9 cellular contexts compared by ENCODE assay signal in genomic region chr1:14113841-14114567, GRCh38.
DNase-seq lines count a peak whose midpoint lies in the region; ATAC-seq and TF ChIP-seq lines count a peak whose summit lies in the region.
"Had no signal": no experiment of that assay in that cellular context is flagged by ENCODE, and none has a peak within 500 bp of the region (broad histone marks: within the 10 kb centered on the region; RNA-seq: fewer than 3 reads in every experiment).

No MANE protein-coding gene starts in this region.

- no peak overlapping the region for H3K4me3 Mint-ChIP-seq in activated T-helper 17 cell treated with anti-CD3 and anti-CD28 coated beads, Interleukin-2, amount 50 U/mL, for 72 hours

- H3K27me3 Mint-ChIP-seq in activated T-helper 17 cell treated with anti-CD3 and anti-CD28 coated beads, Interleukin-2, amount 50 U/mL, for 72 hours: peaks cover 23% of the 10 kb centered on the region

- H3K9me2 ChIP-seq in GM23248 (ENCODE audit: insufficient read depth): no peaks in the 10 kb centered on the region

- TF ChIP-seq POLR2A in body of pancreas (IDR thresholded peaks at IDR 0.05) (no peak), suprapubic skin (IDR thresholded peaks at IDR 0.05) (no peak)

- TF ChIP-seq CTCF in body of pancreas (IDR thresholded peaks at IDR 0.05): peak in 6 of 7 experiments; percentile 33 to 60 (median 44)
- peak; percentile 57 for TF ChIP-seq CTCF in kidney epithelial cell (IDR thresholded peaks at IDR 0.05; ENCODE audit: insufficient read depth, low read length, poor library complexity, severe bottlenecking)
- TF ChIP-seq CTCF in upper lobe of right lung (IDR thresholded peaks at IDR 0.05): peak; percentile 63
- peak in 1 of 2 donors; percentile 48 for TF ChIP-seq CTCF in suprapubic skin (IDR thresholded peaks at IDR 0.05)

- H3K4me3 ChIP-seq in GM23248 (no peak overlapping the region), body of pancreas (no peak overlapping the region), kidney epithelial cell (ENCODE audit: low read depth, low read length) (no peak overlapping the region), upper lobe of right lung (no peak overlapping the region), suprapubic skin (no peak overlapping the region)

- intact Hi-C loops in body of pancreas (cut with DNase I): no loop called here
- intact Hi-C loops in upper lobe of right lung (cut with DNase I): no loop called here

- H4K20me1 ChIP-seq in GM23248 (ENCODE audit: insufficient read depth): no peaks in the 10 kb centered on the region

- no peak for TF ChIP-seq EP300 in suprapubic skin (IDR thresholded peaks at IDR 0.05)

- H3K27me3 ChIP-seq in GM23248 (replicated peaks; ENCODE audit: insufficient read depth) (peaks cover 16% of the 10 kb centered on the region), body of pancreas (no peaks in the 10 kb centered on the region), kidney epithelial cell (ENCODE audit: control insufficient read depth, insufficient read depth, low read length) (no peaks in the 10 kb centered on the region), upper lobe of right lung (no peaks in the 10 kb centered on the region), suprapubic skin (no peaks in the 10 kb centered on the region)

- H3K9me3 ChIP-seq in GM23248 (ENCODE audit: low read depth) (no peaks in the 10 kb centered on the region), body of pancreas (no peaks in the 10 kb centered on the region), upper lobe of right lung (no peaks in the 10 kb centered on the region), suprapubic skin (no peaks in the 10 kb centered on the region)
- H3K9me3 ChIP-seq: neutrophil had no signal

- no peaks in the 10 kb centered on the region for H3K4me1 ChIP-seq in GM23248 (ENCODE audit: insufficient read depth)
- peaks cover 21% of the 10 kb centered on the region for H3K4me1 ChIP-seq in body of pancreas
- no peaks in the 10 kb centered on the region for H3K4me1 ChIP-seq in upper lobe of right lung
- no peaks in the 10 kb centered on the region for H3K4me1 ChIP-seq in suprapubic skin

- no peaks in the 10 kb centered on the region for H3K36me3 ChIP-seq in GM23248 (ENCODE audit: low read depth)
- no peaks in the 10 kb centered on the region for H3K36me3 ChIP-seq in body of pancreas (replicated peaks in 1 of 2; ENCODE audit: insufficient read depth in 1 of 2, low read depth in 2 of 2)
- no peaks in the 10 kb centered on the region for H3K36me3 ChIP-seq in kidney epithelial cell (ENCODE audit: control insufficient read depth, insufficient read depth, low read length)
- no peaks in the 10 kb centered on the region for H3K36me3 ChIP-seq in upper lobe of right lung
- H3K36me3 ChIP-seq in suprapubic skin: no peaks in the 10 kb centered on the region
- H3K36me3 ChIP-seq: neutrophil had no signal

- no peak overlapping the region for H3K4me2 ChIP-seq in GM23248 (ENCODE audit: unreplicated experiment)

- DNase-seq in GM23248 (peak; percentile 79), NCI-H2029 (lab: John Stamatoyannopoulos, UW) (peak; percentile 55), body of pancreas (peak; percentile 39 to 54 (median 48)), kidney epithelial cell (ENCODE audit: low read depth) (no peak), upper lobe of right lung (peak; percentile 68), suprapubic skin (ENCODE audit: low spot score in 2 of 2) (no peak)

- WGBS in GM23248 (ENCODE audit: low coverage in 1 of 2, low lambda C conversion rate in 2 of 2, missing lambda C conversion rate in 2 of 2), 2 experiments: 62 to 63% methylated on average over 15 of the region's 15 CpGs
- 46 to 53% methylated on average over 6 to 15 of the region's 15 CpGs for WGBS in body of pancreas, 2 donors
- 56% methylated on average over 15 of the region's 15 CpGs for WGBS in suprapubic skin

- H3K27ac Mint-ChIP-seq in activated T-helper 17 cell treated with anti-CD3 and anti-CD28 coated beads, Interleukin-2, amount 50 U/mL, for 72 hours: no peak overlapping the region

- no peaks in the 10 kb centered on the region for H3F3A ChIP-seq in GM23248 (ENCODE audit: insufficient read depth)

- H3K9ac ChIP-seq in GM23248: no peak overlapping the region

- in situ Hi-C loops in GM23248 (cut with MboI): loop anchor here (10.0 kb wide), 1 partner anchor 931 kb away; no protein-coding TSS in a partner anchor

- H3K36me3 Mint-ChIP-seq in activated T-helper 17 cell treated with anti-CD3 and anti-CD28 coated beads, Interleukin-2, amount 50 U/mL, for 72 hours (ENCODE audit: low read depth): no peaks in the 10 kb centered on the region

- H2AFZ ChIP-seq in GM23248: no peak overlapping the region

- H3K79me2 ChIP-seq in GM23248 (ENCODE audit: insufficient read depth): no peaks in the 10 kb centered on the region

- ATAC-seq in body of pancreas (no peak), upper lobe of right lung (peak; percentile 86), HG02571 (IDR thresholded peaks at IDR 0.05; ENCODE audit: unreplicated experiment) (no peak)
- no peak for ATAC-seq in activated T-helper 17 cell treated with anti-CD3 and anti-CD28 coated beads, Interleukin-2, amount 50 U/mL, for 72 hours (replicated peaks)

- H3K27ac ChIP-seq in GM23248: no peak overlapping the region
- no peak overlapping the region for H3K27ac ChIP-seq in body of pancreas
- H3K27ac ChIP-seq in upper lobe of right lung: no peak overlapping the region
- H3K27ac ChIP-seq in suprapubic skin: no peak overlapping the region
- H3K27ac ChIP-seq: neutrophil had no signal

- peaks cover 5% of the 10 kb centered on the region for H3K4me1 Mint-ChIP-seq in activated T-helper 17 cell treated with anti-CD3 and anti-CD28 coated beads, Interleukin-2, amount 50 U/mL, for 72 hours

- no peaks in the 10 kb centered on the region for H3K9me3 Mint-ChIP-seq in activated T-helper 17 cell treated with anti-CD3 and anti-CD28 coated beads, Interleukin-2, amount 50 U/mL, for 72 hours

Comparison
In these comparisons a context has a peak if more than half of its experiments do, and no peak if none do; other contexts are left out.
1. DNase-seq: peak in GM23248 (single experiment), NCI-H2029 (single experiment), body of pancreas (4 of 4) and upper lobe of right lung (single experiment); none in kidney epithelial cell (single experiment) and suprapubic skin (0 of 2).